In genomic region chr10:46006219-46006618, GRCh38 we compare ENCODE assay signal across 15 cellular contexts. TPM values are rescaled to one million over a fixed set of nuclear protein-coding genes. Genes with fewer than 3 reads are reported as not detected.
DNase-seq lines count a peak whose midpoint lies in the region; ATAC-seq and TF ChIP-seq lines count a peak whose summit lies in the region.
"Had no signal": no experiment of that assay in that cellular context is flagged by ENCODE, and none has a peak within 500 bp of the region (broad histone marks: within the 10 kb centered on the region; RNA-seq: fewer than 3 reads in every experiment).

No MANE protein-coding gene starts in this region.

- H3K27me3 ChIP-seq in CD4-positive, alpha-beta memory T cell (ENCODE audit: insufficient read depth, low read length) = no peaks in the 10 kb centered on the region
- H3K27me3 ChIP-seq in prostate gland (replicated peaks; ENCODE audit: insufficient read depth) = no peaks in the 10 kb centered on the region
- H3K27me3 ChIP-seq: brain microvascular endothelial cell, ovary, suprapubic skin had no signal

- no peaks in the 10 kb centered on the region for H3K27me3 Mint-ChIP-seq in activated T-cell treated with anti-CD3 and anti-CD28 coated beads, Interleukin-2, amount 50 U/mL, for 24 hours
- H3K27me3 Mint-ChIP-seq in activated T-cell treated with anti-CD3 and anti-CD28 coated beads, Interleukin-2, amount 50 U/mL, for 4 hours (ENCODE audit: low read depth) = no peaks in the 10 kb centered on the region
- no peaks in the 10 kb centered on the region for H3K27me3 Mint-ChIP-seq in CD4-positive, alpha-beta memory T cell

- POLR2A ChIA-PET in CD4-positive, alpha-beta memory T cell (lab: Charles Lee; ENCODE audit: partially characterized antibody) = no interaction called here

- peaks cover 70% of the 10 kb centered on the region for H3K36me3 ChIP-seq in CD4-positive, alpha-beta memory T cell (ENCODE audit: insufficient read depth, low read length)
- H3K36me3 ChIP-seq in prostate gland = peaks cover 6 to 17% of the 10 kb centered on the region in 2 donors
- H3K36me3 ChIP-seq: ovary had no signal

- TF ChIP-seq POLR2A in prostate gland (IDR thresholded peaks at IDR 0.05) = no peak

- intact Hi-C loops in CD4-positive, alpha-beta memory T cell (cut with micrococcal nuclease) = no loop called here
- intact Hi-C loops in Right ventricle myocardium inferior (cut with DNase I) = no loop called here
- intact Hi-C loops in prostate gland (cut with DNase I) = no loop called here

- no peaks in the 10 kb centered on the region for H3K4me1 ChIP-seq in CD4-positive, alpha-beta memory T cell (ENCODE audit: insufficient read depth, low read length)
- no peaks in the 10 kb centered on the region for H3K4me1 ChIP-seq in prostate gland (replicated peaks)
- H3K4me1 ChIP-seq: suprapubic skin had no signal

- no peak for ATAC-seq in activated T-cell treated with anti-CD3 and anti-CD28 coated beads, Interleukin-2, amount 50 U/mL, for 4 hours
- peak; percentile 85 for ATAC-seq in omental fat pad (ENCODE audit: low FRiP score)
- no peak for ATAC-seq in Right ventricle myocardium inferior

- peaks cover 99% of the 10 kb centered on the region for H3K36me3 Mint-ChIP-seq in activated T-cell treated with anti-CD3 and anti-CD28 coated beads, Interleukin-2, amount 50 U/mL, for 24 hours (ENCODE audit: low read depth)
- H3K36me3 Mint-ChIP-seq in activated T-cell treated with anti-CD3 and anti-CD28 coated beads, Interleukin-2, amount 50 U/mL, for 4 hours (ENCODE audit: insufficient read depth) = peaks cover 37% of the 10 kb centered on the region
- peaks cover 55 to 90% of the 10 kb centered on the region in 2 donors for H3K36me3 Mint-ChIP-seq in CD4-positive, alpha-beta memory T cell

- TF ChIP-seq CTCF in epithelial cell of esophagus (IDR thresholded peaks at IDR 0.05; ENCODE audit: insufficient read depth, low read depth, low read length, missing control alignments) (no peak), omental fat pad (IDR thresholded peaks at IDR 0.05) (no peak), prostate gland (IDR thresholded peaks at IDR 0.05) (no peak)

- 66% methylated on average over 3 of the region's 3 CpGs for WGBS in prostate gland

- DNase-seq in activated T-cell treated with anti-CD3 and anti-CD28 coated beads, Interleukin-2, amount 50 U/mL, for 24 hours = no peak
- no peak for DNase-seq in activated T-cell treated with anti-CD3 and anti-CD28 coated beads, Interleukin-2, amount 50 U/mL, for 4 hours
- DNase-seq in LHCN-M2 (ENCODE audit: low read depth) = peak; percentile 50
- peak; percentile 64 for DNase-seq in epithelial cell of esophagus (ENCODE audit: low read depth)
- no peak for DNase-seq in omental fat pad (ENCODE audit: low spot score)
- DNase-seq in CD4-positive, alpha-beta memory T cell = no peak
- no peak for DNase-seq in Right ventricle myocardium inferior (ENCODE audit: missing footprints)
- no peak for DNase-seq in prostate gland (ENCODE audit: low spot score)
- DNase-seq: brain microvascular endothelial cell, foreskin melanocyte, H9, left ventricle myocardium inferior, NCI-H524 treated with DMSO at 0.1 percent for 48 hours, ovary had no signal

- H3K4me3 ChIP-seq in epithelial cell of esophagus (ENCODE audit: low read length) (no peak overlapping the region), prostate gland (no peak overlapping the region)
- no peak overlapping the region for H3K4me3 ChIP-seq in CD4-positive, alpha-beta memory T cell (ENCODE audit: low read length in 2 of 2)
- H3K4me3 ChIP-seq: left ventricle myocardium inferior, ovary, suprapubic skin had no signal

- H3K9me3 Mint-ChIP-seq in activated T-cell treated with anti-CD3 and anti-CD28 coated beads, Interleukin-2, amount 50 U/mL, for 24 hours = no peaks in the 10 kb centered on the region
- H3K9me3 Mint-ChIP-seq in activated T-cell treated with anti-CD3 and anti-CD28 coated beads, Interleukin-2, amount 50 U/mL, for 4 hours = no peaks in the 10 kb centered on the region
- H3K9me3 Mint-ChIP-seq in CD4-positive, alpha-beta memory T cell = no peaks in the 10 kb centered on the region
- H3K9me3 Mint-ChIP-seq: H9 had no signal

- H3K27ac ChIP-seq in CD4-positive, alpha-beta memory T cell (ENCODE audit: low read depth, low read length) = no peak overlapping the region
- no peak overlapping the region for H3K27ac ChIP-seq in prostate gland
- H3K27ac ChIP-seq: brain microvascular endothelial cell, left ventricle myocardium inferior, ovary, suprapubic skin had no signal

- H3K4me1 Mint-ChIP-seq in activated T-cell treated with anti-CD3 and anti-CD28 coated beads, Interleukin-2, amount 50 U/mL, for 24 hours (ENCODE audit: low read depth) = peaks cover 5% of the 10 kb centered on the region
- H3K4me1 Mint-ChIP-seq in activated T-cell treated with anti-CD3 and anti-CD28 coated beads, Interleukin-2, amount 50 U/mL, for 4 hours (ENCODE audit: low read depth) = no peaks in the 10 kb centered on the region
- no peaks in the 10 kb centered on the region for H3K4me1 Mint-ChIP-seq in CD4-positive, alpha-beta memory T cell
- H3K4me1 Mint-ChIP-seq: H9 had no signal

- H3K4me3 Mint-ChIP-seq in activated T-cell treated with anti-CD3 and anti-CD28 coated beads, Interleukin-2, amount 50 U/mL, for 24 hours = no peak overlapping the region
- H3K4me3 Mint-ChIP-seq in activated T-cell treated with anti-CD3 and anti-CD28 coated beads, Interleukin-2, amount 50 U/mL, for 4 hours = no peak overlapping the region
- H3K4me3 Mint-ChIP-seq in CD4-positive, alpha-beta memory T cell = no peak overlapping the region
- H3K4me3 Mint-ChIP-seq: H9 had no signal

- no peaks in the 10 kb centered on the region for H3K9me3 ChIP-seq in CD4-positive, alpha-beta memory T cell (ENCODE audit: control insufficient read depth in 1 of 2, low read length in 2 of 2)
- no peaks in the 10 kb centered on the region for H3K9me3 ChIP-seq in prostate gland
- H3K9me3 ChIP-seq: left ventricle myocardium inferior, ovary, suprapubic skin had no signal

- H3K27ac Mint-ChIP-seq in activated T-cell treated with anti-CD3 and anti-CD28 coated beads, Interleukin-2, amount 50 U/mL, for 24 hours = peak overlapping the region; percentile 85
- peak overlapping the region in 2 of 7 donors; percentile 24 to 25 for H3K27ac Mint-ChIP-seq in CD4-positive, alpha-beta memory T cell

- CTCF ChIA-PET in CD4-positive, alpha-beta memory T cell (lab: Charles Lee; ENCODE audit: partially characterized antibody) = interaction anchor here (1.0 to 2.2 kb wide), 2 partner anchors 13 to 23 kb away, joined by 3 to 8 read pairs; partner anchors contain the start of gene NCOA4

RNA-seq across cellular contexts. Expression of gene NCOA4, which starts 24.2 kb away (rescaled TPM):
- 10 to 100 TPM; 83.3 to 90.7 (median 89.1) TPM for total RNA-seq in activated T-cell treated with anti-CD3 and anti-CD28 coated beads, Interleukin-2, amount 50 U/mL, for 4 hours
- 129 and 137 TPM in 2 replicates for total RNA-seq in LHCN-M2 (2014; rRNA removed)
- polyA plus RNA-seq in LHCN-M2 (2012) = 66.7 TPM
- 100 to 1,000 TPM; 145 to 161 (median 154) TPM for total RNA-seq in omental fat pad
- total RNA-seq in CD4-positive, alpha-beta memory T cell = 10 to 100 TPM; 71.1 to 71.9 TPM
- polyA plus RNA-seq in CD4-positive, alpha-beta memory T cell = 100 to 1,000 TPM; 165 to 246 TPM
- total RNA-seq in Right ventricle myocardium inferior = 284 TPM
- total RNA-seq in prostate gland = 100 to 1,000 TPM; 131 to 434 TPM

RNA-seq across cellular contexts. Expression of gene TIMM23, which starts 33.9 kb away (rescaled TPM):
- total RNA-seq in activated T-cell treated with anti-CD3 and anti-CD28 coated beads, Interleukin-2, amount 50 U/mL, for 4 hours = 100 to 1,000 TPM; 125 to 129 (median 125) TPM
- total RNA-seq in LHCN-M2 (2014; rRNA removed) = 107 and 117 TPM in 2 replicates
- 99.1 TPM for polyA plus RNA-seq in LHCN-M2 (2012)
- total RNA-seq in omental fat pad = 10 to 100 TPM; 42.1 to 89.0 (median 68.6) TPM
- total RNA-seq in CD4-positive, alpha-beta memory T cell = 10 to 100 TPM; 25.0 to 25.5 TPM
- polyA plus RNA-seq in CD4-positive, alpha-beta memory T cell = 10 to 100 TPM; 62.8 to 66.6 TPM
- 86.1 TPM for total RNA-seq in Right ventricle myocardium inferior
- 10 to 100 TPM; 60.8 to 93.5 TPM for total RNA-seq in prostate gland

RNA-seq across cellular contexts. Expression of gene MSMB, which starts 39.9 kb away (rescaled TPM):
- not detected for total RNA-seq in activated T-cell treated with anti-CD3 and anti-CD28 coated beads, Interleukin-2, amount 50 U/mL, for 4 hours
- total RNA-seq in LHCN-M2 (2014; rRNA removed) (not detected in 2 replicates), omental fat pad (not detected), Right ventricle myocardium inferior (not detected), prostate gland (1,000 to 10,000 TPM; 1,381 to 2,749 TPM)
- not detected for polyA plus RNA-seq in LHCN-M2 (2012)
- not detected for total RNA-seq in CD4-positive, alpha-beta memory T cell
- not detected for polyA plus RNA-seq in CD4-positive, alpha-beta memory T cell
- total RNA-seq: H9, left ventricle myocardium inferior, ovary had no signal
- polyA plus RNA-seq: ovary had no signal

Comparison
In these comparisons a context has a peak if more than half of its experiments do, and no peak if none do; other contexts are left out.
1. DNase-seq: peak in LHCN-M2 (single experiment) and epithelial cell of esophagus (single experiment); none in activated T-cell treated with anti-CD3 and anti-CD28 coated beads, Interleukin-2, amount 50 U/mL, for 24 hours (single experiment), activated T-cell treated with anti-CD3 and anti-CD28 coated beads, Interleukin-2, amount 50 U/mL, for 4 hours (single experiment), omental fat pad (single experiment), CD4-positive, alpha-beta memory T cell (0 of 5), Right ventricle myocardium inferior (single experiment) and prostate gland (single experiment).
2. RNA of gene MSMB, which starts 39.9 kb away (total RNA-seq): 1,381 to 2,749 TPM in prostate gland; not detected in activated T-cell treated with anti-CD3 and anti-CD28 coated beads, Interleukin-2, amount 50 U/mL, for 4 hours, not detected in LHCN-M2, not detected in omental fat pad, not detected in CD4-positive, alpha-beta memory T cell and not detected in Right ventricle myocardium inferior (single experiment); every median in the first group is over 1,000 times any median in the second.